Comparison of ENCODE assay signal across 13 cellular contexts in genomic region chr12:43988838-43989560, GRCh38.
A peak's percentile ranks its signal among the peaks of the same experiment; 100 is the strongest.
DNase-seq lines count a peak whose midpoint lies in the region; ATAC-seq and TF ChIP-seq lines count a peak whose summit lies in the region.
"Had no signal": no experiment of that assay in that cellular context is flagged by ENCODE, and none has a peak within 500 bp of the region (broad histone marks: within the 10 kb centered on the region; RNA-seq: fewer than 3 reads in every experiment).

No MANE protein-coding gene starts in this region.

- CTCF ChIA-PET in activated CD8-positive, alpha-beta memory T cell treated with anti-CD3 and anti-CD28 coated beads, Interleukin-2, amount 10 ng/mL, durations not matched to agents 7 days and 5 days (lab: Charles Lee), result interaction anchor here (1.0 kb wide), 1 partner anchor 29 kb away, joined by 3 read pairs; no protein-coding TSS in a partner anchor

- ATAC-seq in activated CD8-positive, alpha-beta memory T cell treated with anti-CD3 and anti-CD28 coated beads, Interleukin-2, amount 10 ng/mL, durations not matched to agents 7 days and 5 days, result peak; percentile 85
- ATAC-seq in HG02610 (IDR thresholded peaks at IDR 0.05; ENCODE audit: unreplicated experiment) (peak; percentile 98), HG03575 (IDR thresholded peaks at IDR 0.05; ENCODE audit: extremely low read depth, insufficient number of reproducible peaks, low FRiP score, unreplicated experiment) (peak; percentile 98)
- ATAC-seq: sciatic nerve had no signal

- no peaks in the 10 kb centered on the region for H3K27me3 Mint-ChIP-seq in activated CD8-positive, alpha-beta memory T cell treated with anti-CD3 and anti-CD28 coated beads, Interleukin-2, amount 10 ng/mL, durations not matched to agents 7 days and 5 days
- H3K27me3 Mint-ChIP-seq in nephron progenitor cell (ENCODE audit: low read depth, poor library complexity), result peaks cover 2% of the 10 kb centered on the region
- H3K27me3 Mint-ChIP-seq: activated B cell treated with CpG ODN at 0.5 μM for 24 hours, brain had no signal

- no peak for TF ChIP-seq CTCF in nephron progenitor cell (IDR thresholded peaks at IDR 0.05)

- H3K4me3 Mint-ChIP-seq in activated CD8-positive, alpha-beta memory T cell treated with anti-CD3 and anti-CD28 coated beads, Interleukin-2, amount 10 ng/mL, durations not matched to agents 7 days and 5 days, result peak overlapping the region; percentile 1
- no peak overlapping the region for H3K4me3 Mint-ChIP-seq in nephron progenitor cell
- H3K4me3 Mint-ChIP-seq: activated B cell treated with CpG ODN at 0.5 μM for 24 hours, brain, immature natural killer cell had no signal

- no peak for DNase-seq in activated CD8-positive, alpha-beta memory T cell treated with anti-CD3 and anti-CD28 coated beads, Interleukin-2, amount 10 ng/mL, durations not matched to agents 7 days and 5 days
- no peak for DNase-seq in activated CD8-positive, alpha-beta memory T cell treated with anti-CD3 and anti-CD28 coated beads, Interleukin-2, amount 50 U/mL, for 48 hours
- no peak for DNase-seq in nephron progenitor cell
- DNase-seq in NCI-H446 treated with DMSO at 0.1 percent for 48 hours (lab: John Stamatoyannopoulos, UW), result no peak
- DNase-seq in cardiac septum (ENCODE audit: low spot score), result no peak
- DNase-seq in globus pallidus (ENCODE audit: low spot score), result no peak
- DNase-seq: activated B cell treated with CpG ODN at 0.5 μM for 24 hours, immature natural killer cell, NCI-H446 had no signal

- intact Hi-C loops in cardiac septum (cut with DNase I), result no loop called here

- peak overlapping the region; percentile 7 for H3K27ac Mint-ChIP-seq in activated CD8-positive, alpha-beta memory T cell treated with anti-CD3 and anti-CD28 coated beads, Interleukin-2, amount 10 ng/mL, durations not matched to agents 7 days and 5 days
- peak overlapping the region; percentile 49 for H3K27ac Mint-ChIP-seq in nephron progenitor cell
- H3K27ac Mint-ChIP-seq: activated B cell treated with CpG ODN at 0.5 μM for 24 hours, immature natural killer cell had no signal

- peaks cover 9% of the 10 kb centered on the region for H3K4me1 Mint-ChIP-seq in activated CD8-positive, alpha-beta memory T cell treated with anti-CD3 and anti-CD28 coated beads, Interleukin-2, amount 10 ng/mL, durations not matched to agents 7 days and 5 days
- H3K4me1 Mint-ChIP-seq in nephron progenitor cell, result no peaks in the 10 kb centered on the region

- no peaks in the 10 kb centered on the region for H3K36me3 Mint-ChIP-seq in activated CD8-positive, alpha-beta memory T cell treated with anti-CD3 and anti-CD28 coated beads, Interleukin-2, amount 10 ng/mL, durations not matched to agents 7 days and 5 days
- no peaks in the 10 kb centered on the region for H3K36me3 Mint-ChIP-seq in nephron progenitor cell (ENCODE audit: low read depth)
- H3K36me3 Mint-ChIP-seq: brain had no signal

- no peaks in the 10 kb centered on the region for H3K9me3 Mint-ChIP-seq in activated CD8-positive, alpha-beta memory T cell treated with anti-CD3 and anti-CD28 coated beads, Interleukin-2, amount 10 ng/mL, durations not matched to agents 7 days and 5 days (ENCODE audit: low read depth)
- H3K9me3 Mint-ChIP-seq in nephron progenitor cell, result no peaks in the 10 kb centered on the region
- H3K9me3 Mint-ChIP-seq: activated B cell treated with CpG ODN at 0.5 μM for 24 hours, brain, immature natural killer cell had no signal
